30 cellular contexts compared by ENCODE assay signal in the genomic region with DNA sequence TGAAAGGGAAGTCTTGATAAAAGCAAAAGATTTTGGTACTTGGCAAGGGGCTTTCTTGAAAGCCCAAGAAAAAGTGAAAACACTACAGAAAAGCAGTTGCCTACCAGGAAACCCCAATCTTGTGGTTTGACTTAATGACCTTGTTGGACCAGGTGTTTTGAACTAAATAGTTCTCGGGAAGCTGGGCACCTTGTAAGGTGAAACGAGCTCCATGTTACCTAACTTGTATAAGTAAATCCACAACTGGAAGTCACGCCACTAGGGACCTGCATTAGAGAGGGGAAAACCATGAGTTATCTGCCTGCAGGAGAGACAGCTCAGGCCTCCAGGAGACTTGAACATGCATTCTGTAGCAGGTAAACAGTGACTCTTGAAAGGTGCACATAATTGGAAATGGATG.
"Had no signal": no experiment of that assay in that cellular context is flagged by ENCODE, and none has a peak within 500 bp of the region (broad histone marks: within the 10 kb centered on the region; RNA-seq: fewer than 3 reads in every experiment).

No MANE protein-coding gene starts in this region.

- ATAC-seq: activated CD4-positive, alpha-beta T cell treated with anti-CD3 and anti-CD28 coated beads for 36 hours; activated CD8-positive, alpha-beta T cell treated with anti-CD3 and anti-CD28 coated beads for 36 hours; activated T-cell treated with anti-CD3 and anti-CD28 coated beads, Interleukin-2, amount 50 U/mL, for 72 hours; Panc1 had no signal

- DNase-seq: activated CD4-positive, alpha-beta T cell treated with anti-CD3 and anti-CD28 coated beads for 36 hours; activated CD8-positive, alpha-beta memory T cell treated with anti-CD3 and anti-CD28 coated beads, Interleukin-2, amount 50 U/mL, for 4 hours; activated CD8-positive, alpha-beta T cell treated with anti-CD3 and anti-CD28 coated beads for 36 hours; activated gamma-delta T cell treated with Interleukin-2 at 50 U/mL for 16 hours; activated naive CD4-positive, alpha-beta T cell treated with anti-CD3 and anti-CD28 coated beads, Interleukin-2, amount 10 ng/mL, durations not matched to agents 7 days and 5 days; activated naive CD8-positive, alpha-beta T cell treated with anti-CD3 and anti-CD28 coated beads for 36 hours; activated T-cell treated with anti-CD3 and anti-CD28 coated beads, Interleukin-2, amount 50 U/mL, for 72 hours; adrenal gland; anterior cingulate cortex; caudate nucleus; NCI-H1048; NCI-H1417; NCI-H1930; NCI-H2107; NCI-H2171 treated with DMSO at 0.1 percent for 48 hours; NCI-H345; NCI-H510A; NCI-H526 treated with DMSO at 0.1 percent for 48 hours; NCI-H82; NK-92 treated with Interleukin-12 subunit alpha and Interleukin-12 subunit beta, amount 100 ng/mL, for 24 hours; OCI-M1; Right ventricle myocardium superior; SJCRH30; SK-N-SH; T-helper 1 cell; WERI-Rb-1 had no signal

- H3K27ac Mint-ChIP-seq: activated CD4-positive, alpha-beta T cell treated with anti-CD3 and anti-CD28 coated beads for 36 hours; activated CD8-positive, alpha-beta T cell treated with anti-CD3 and anti-CD28 coated beads for 36 hours; activated naive CD4-positive, alpha-beta T cell treated with anti-CD3 and anti-CD28 coated beads, Interleukin-2, amount 10 ng/mL, durations not matched to agents 7 days and 5 days; activated naive CD8-positive, alpha-beta T cell treated with anti-CD3 and anti-CD28 coated beads for 36 hours; activated T-cell treated with anti-CD3 and anti-CD28 coated beads, Interleukin-2, amount 50 U/mL, for 72 hours; activated T-helper 2 cell treated with anti-CD3 and anti-CD28 coated beads, Interferon-gamma antibody, Interleukin-2, Interleukin-4, amounts not matched to agents 10 μg/mL and 5 μg/mL and 100 μg/mL, durations not matched to agents 14 hours and 24 hours and 36 hours had no signal

- H3K4me1 Mint-ChIP-seq: activated CD4-positive, alpha-beta T cell treated with anti-CD3 and anti-CD28 coated beads for 36 hours; activated naive CD8-positive, alpha-beta T cell treated with anti-CD3 and anti-CD28 coated beads for 36 hours had no signal

- H3K4me3 ChIP-seq: adrenal gland, breast epithelium, coronary artery, SJCRH30 had no signal

- H3K27me3 Mint-ChIP-seq: activated CD4-positive, alpha-beta T cell treated with anti-CD3 and anti-CD28 coated beads for 36 hours; activated CD8-positive, alpha-beta T cell treated with anti-CD3 and anti-CD28 coated beads for 36 hours; activated naive CD4-positive, alpha-beta T cell treated with anti-CD3 and anti-CD28 coated beads, Interleukin-2, amount 10 ng/mL, durations not matched to agents 7 days and 5 days; activated naive CD8-positive, alpha-beta T cell treated with anti-CD3 and anti-CD28 coated beads for 36 hours had no signal

- H3K36me3 Mint-ChIP-seq: activated naive CD4-positive, alpha-beta T cell treated with anti-CD3 and anti-CD28 coated beads, Interleukin-2, amount 10 ng/mL, durations not matched to agents 7 days and 5 days had no signal

- H3K9me3 Mint-ChIP-seq: activated CD8-positive, alpha-beta T cell treated with anti-CD3 and anti-CD28 coated beads for 36 hours; activated naive CD4-positive, alpha-beta T cell treated with anti-CD3 and anti-CD28 coated beads, Interleukin-2, amount 10 ng/mL, durations not matched to agents 7 days and 5 days; activated T-helper 2 cell treated with anti-CD3 and anti-CD28 coated beads, Interferon-gamma antibody, Interleukin-2, Interleukin-4, amounts not matched to agents 10 μg/mL and 5 μg/mL and 100 μg/mL, durations not matched to agents 14 hours and 24 hours and 36 hours had no signal

- H3K4me3 Mint-ChIP-seq: activated CD4-positive, alpha-beta T cell treated with anti-CD3 and anti-CD28 coated beads for 36 hours; activated CD8-positive, alpha-beta T cell treated with anti-CD3 and anti-CD28 coated beads for 36 hours; activated naive CD4-positive, alpha-beta T cell treated with anti-CD3 and anti-CD28 coated beads, Interleukin-2, amount 10 ng/mL, durations not matched to agents 7 days and 5 days; activated naive CD8-positive, alpha-beta T cell treated with anti-CD3 and anti-CD28 coated beads for 36 hours; activated T-cell treated with anti-CD3 and anti-CD28 coated beads, Interleukin-2, amount 50 U/mL, for 72 hours had no signal
